23 cellular contexts compared by ENCODE assay signal in the genomic region with DNA sequence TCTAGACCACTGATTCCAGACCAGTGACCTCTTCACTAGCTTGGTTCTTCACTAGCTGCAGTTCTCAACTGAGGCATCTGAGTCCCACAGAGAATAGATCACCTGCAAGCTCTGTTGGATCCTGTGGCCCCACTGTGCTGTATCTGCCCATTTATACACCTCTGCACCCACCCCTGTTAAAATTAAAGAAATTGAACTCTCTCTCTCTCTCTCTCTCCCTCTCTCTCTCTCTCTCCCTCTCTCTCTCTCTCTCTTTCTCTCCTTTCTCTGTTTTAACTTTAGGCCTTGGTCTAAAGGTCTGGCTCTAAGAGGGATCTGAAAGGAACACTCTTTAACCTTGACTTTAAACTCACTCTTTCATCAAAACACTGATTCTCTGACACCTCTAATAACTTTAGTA.
"Had no signal": no experiment of that assay in that cellular context is flagged by ENCODE, and none has a peak within 500 bp of the region (broad histone marks: within the 10 kb centered on the region; RNA-seq: fewer than 3 reads in every experiment).

No MANE protein-coding gene starts in this region.

- ATAC-seq: mucosa of descending colon; naive thymus-derived CD4-positive, alpha-beta T cell; natural killer cell treated with Interleukin-12 subunit alpha and Interleukin-12 subunit beta and Interleukin-15 and Interleukin-18, amount 100 ng/mL, for 72 hours; right lobe of liver; stimulated activated naive B cell treated with anti-CD40 and anti-IgM and Interleukin-4, amounts not matched to agents 10 μg/mL and 1 μg/mL and 100 μg/mL, for 72 hours had no signal

- H3K9me3 ChIP-seq: left ventricle myocardium inferior, mucosa of descending colon, ovary, right atrium auricular region, right lobe of liver, suprapubic skin, thoracic aorta, tibial artery, uterus had no signal

- H3K4me1 ChIP-seq: uterus had no signal

- H3K4me3 Mint-ChIP-seq: naive thymus-derived CD4-positive, alpha-beta T cell; stimulated activated naive B cell treated with anti-CD40 and anti-IgM and Interleukin-4, amounts not matched to agents 10 μg/mL and 1 μg/mL and 100 μg/mL, for 72 hours; stimulated activated naive CD8-positive, alpha-beta T cell treated with anti-CD3 and anti-CD28 coated beads, Interleukin-15, Interleukin-2, amounts not matched to agents 100 ng/mL and 50 ng/mL, for 24 hours; type B pancreatic cell had no signal

- H3K27ac Mint-ChIP-seq: naive thymus-derived CD4-positive, alpha-beta T cell; progenitor cell of endocrine pancreas; stimulated activated naive B cell treated with anti-CD40 and anti-IgM and Interleukin-4, amounts not matched to agents 10 μg/mL and 1 μg/mL and 100 μg/mL, for 72 hours; stimulated activated naive CD8-positive, alpha-beta T cell treated with anti-CD3 and anti-CD28 coated beads, Interleukin-15, Interleukin-2, amounts not matched to agents 100 ng/mL and 50 ng/mL, for 24 hours; type B pancreatic cell had no signal

- H3K36me3 Mint-ChIP-seq: naive thymus-derived CD4-positive, alpha-beta T cell; natural killer cell treated with Interleukin-12 subunit alpha and Interleukin-12 subunit beta and Interleukin-15 and Interleukin-18, amount 100 ng/mL, for 72 hours; stimulated activated naive B cell treated with anti-CD40 and anti-IgM and Interleukin-4, amounts not matched to agents 10 μg/mL and 1 μg/mL and 100 μg/mL, for 72 hours; type B pancreatic cell had no signal

- H3K27me3 Mint-ChIP-seq: natural killer cell treated with Interleukin-12 subunit alpha and Interleukin-12 subunit beta and Interleukin-15 and Interleukin-18, amount 100 ng/mL, for 72 hours; stimulated activated naive CD8-positive, alpha-beta T cell treated with anti-CD3 and anti-CD28 coated beads, Interleukin-15, Interleukin-2, amounts not matched to agents 100 ng/mL and 50 ng/mL, for 24 hours had no signal

- H3K27me3 ChIP-seq: ovary, right atrium auricular region, right lobe of liver, suprapubic skin, tibial artery, uterus had no signal

- H3K36me3 ChIP-seq: left ventricle myocardium inferior, ovary, right atrium auricular region, right lobe of liver, suprapubic skin, thoracic aorta, tibial artery, uterus had no signal

- H3K27ac ChIP-seq: left ventricle myocardium inferior, ovary, right atrium auricular region, right lobe of liver, suprapubic skin, thoracic aorta, tibial artery, uterus had no signal

- DNase-seq: islet precursor cell; left ventricle myocardium inferior; midbrain; mucosa of descending colon; naive thymus-derived CD4-positive, alpha-beta T cell; ovary; right lobe of liver; stimulated activated CD4-positive, alpha-beta T cell treated with anti-CD3 and anti-CD28 coated beads, Interleukin-1b, Interleukin-23, amount 100 ng/mL, for 48 hours; stimulated activated CD4-positive, alpha-beta T cell treated with anti-CD3 and anti-CD28 coated beads, Interleukin-2, amount 100 ng/mL, for 48 hours; stimulated activated CD4-positive, alpha-beta T cell treated with anti-CD3 and anti-CD28 coated beads, Interleukin-4, amount 100 ng/mL, for 4 hours; stimulated activated CD8-positive, alpha-beta memory T cell treated with anti-CD3 and anti-CD28 coated beads, Interleukin-4, amount 100 ng/mL, for 48 hours; stimulated activated naive B cell treated with anti-CD40 and anti-IgM and Interleukin-4, amounts not matched to agents 10 μg/mL and 1 μg/mL and 100 μg/mL, for 72 hours; tibial artery; uterus had no signal

- H3K4me3 ChIP-seq: left ventricle myocardium inferior, lung, mucosa of descending colon, ovary, right atrium auricular region, right lobe of liver, smooth muscle cell, suprapubic skin, thoracic aorta, tibial artery, uterus had no signal

- H3K9me3 Mint-ChIP-seq: naive thymus-derived CD4-positive, alpha-beta T cell; natural killer cell treated with Interleukin-12 subunit alpha and Interleukin-12 subunit beta and Interleukin-15 and Interleukin-18, amount 100 ng/mL, for 72 hours; stimulated activated naive B cell treated with anti-CD40 and anti-IgM and Interleukin-4, amounts not matched to agents 10 μg/mL and 1 μg/mL and 100 μg/mL, for 72 hours; stimulated activated naive CD8-positive, alpha-beta T cell treated with anti-CD3 and anti-CD28 coated beads, Interleukin-15, Interleukin-2, amounts not matched to agents 100 ng/mL and 50 ng/mL, for 24 hours had no signal
